Comparison of ENCODE assay signal across 26 cellular contexts in the genomic region with DNA sequence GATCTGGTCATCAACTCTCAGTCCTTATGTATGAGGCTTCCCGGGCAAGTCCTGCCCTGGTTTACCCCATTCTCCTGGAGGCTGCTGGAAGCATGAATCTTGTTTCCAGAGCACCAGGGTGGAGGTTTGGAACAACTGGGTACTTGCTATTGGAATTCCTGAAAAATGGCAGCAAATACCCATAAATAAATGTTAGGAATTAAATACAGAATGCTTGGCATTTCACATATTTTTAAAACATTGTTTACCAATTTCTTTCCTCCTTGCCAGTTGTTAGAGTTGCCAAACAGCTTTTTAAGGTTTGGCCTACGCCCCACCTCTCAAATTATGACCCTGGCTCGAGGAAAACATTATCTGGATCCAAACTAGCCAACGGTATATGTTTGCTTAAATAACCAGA.
DNase-seq lines count a peak whose midpoint lies in the region; ATAC-seq, FAIRE-seq and TF ChIP-seq lines count a peak whose summit lies in the region.
"Had no signal": no experiment of that assay in that cellular context is flagged by ENCODE, and none has a peak within 500 bp of the region (broad histone marks: within the 10 kb centered on the region; RNA-seq: fewer than 3 reads in every experiment).

No MANE protein-coding gene starts in this region.

- POLR2A ChIA-PET in endothelial cell of umbilical vein (lab: Charles Lee) = no interaction called here

- no peak for TF ChIP-seq POLR2A in endothelial cell of umbilical vein (IDR thresholded peaks at IDR 0.05; ENCODE audit: low read depth, low read length)

- FAIRE-seq in endothelial cell of umbilical vein (lab: Jason Lieb, UNC) = peak; percentile 4
- FAIRE-seq: A204.1, GM12878, GM12892, GM19239 had no signal

- no peak overlapping the region for H3K9ac ChIP-seq in endothelial cell of umbilical vein (replicated peaks; ENCODE audit: extremely low read depth, insufficient read depth, low read length)
- no peak overlapping the region for H3K9ac ChIP-seq in subcutaneous abdominal adipose tissue (ENCODE audit: low read length in 5 of 5)
- H3K9ac ChIP-seq: BLaER1 had no signal

- no peaks in the 10 kb centered on the region for H3K9me1 ChIP-seq in endothelial cell of umbilical vein (replicated peaks; ENCODE audit: control insufficient read depth, extremely low read depth, insufficient read depth, low read length)

- no peaks in the 10 kb centered on the region for H3K79me2 ChIP-seq in endothelial cell of umbilical vein (ENCODE audit: control insufficient read depth, insufficient read depth, low read length)

- H3K36me3 ChIP-seq in right atrium auricular region (no peaks in the 10 kb centered on the region), endothelial cell of umbilical vein (ENCODE audit: control insufficient read depth in 2 of 2, extremely low read depth in 1 of 2, insufficient read depth in 2 of 2, low read length in 2 of 2) (no peaks in the 10 kb centered on the region), subcutaneous abdominal adipose tissue (ENCODE audit: control insufficient read depth in 5 of 5, insufficient read depth in 5 of 5, low read length in 5 of 5) (no peaks in the 10 kb centered on the region)
- H3K36me3 ChIP-seq: BE2C, BLaER1 had no signal

- no peak overlapping the region for H3K4me3 ChIP-seq in right atrium auricular region
- no peak overlapping the region for H3K4me3 ChIP-seq in endothelial cell of umbilical vein (replicated peaks in 1 of 3; ENCODE audit: insufficient read depth in 1 of 3, low read depth in 1 of 3, low read length in 3 of 3)
- no peak overlapping the region for H3K4me3 ChIP-seq in subcutaneous abdominal adipose tissue (ENCODE audit: low read depth in 1 of 5, low read length in 5 of 5)
- H3K4me3 ChIP-seq: BLaER1, GM12878 had no signal

- no peak overlapping the region for H3K27ac ChIP-seq in right atrium auricular region
- H3K27ac ChIP-seq in endothelial cell of umbilical vein (ENCODE audit: insufficient read depth, low read depth, low read length) = no peak overlapping the region
- peak overlapping the region; percentile 24 for H3K27ac ChIP-seq in subcutaneous abdominal adipose tissue (ENCODE audit: low read depth, low read length)
- H3K27ac ChIP-seq: BLaER1 had no signal

- TF ChIP-seq CTCF in right atrium auricular region (IDR thresholded peaks at IDR 0.05) (no peak), endothelial cell of umbilical vein (IDR thresholded peaks at IDR 0.05; ENCODE audit: extremely low read depth in 1 of 2, insufficient read depth in 1 of 2, low read depth in 1 of 2, low read length in 2 of 2) (no peak), omental fat pad (IDR thresholded peaks at IDR 0.05) (no peak)

- no TSS peak for BruUV-seq in endothelial cell of umbilical vein (replicated peaks; lab: Mats Ljungman, UMichigan)

- peak; percentile 40 for DNase-seq in right atrium auricular region (ENCODE audit: low spot score)
- no peak for DNase-seq in Right ventricle myocardium inferior (ENCODE audit: missing footprints)
- DNase-seq in endothelial cell of umbilical vein (ENCODE audit: low read depth, low spot score) = no peak
- no peak for DNase-seq in omental fat pad (ENCODE audit: low spot score)
- DNase-seq: 8988T; ACHN; BE2C; C1 segment of cervical spinal cord; CD4-positive, alpha-beta memory T cell; CD4-positive, CD25-positive, alpha-beta regulatory T cell; CD8-positive, alpha-beta memory T cell; COR-L47; DMS 273 treated with DMSO at 0.1 percent for 48 hours; DMS153; DMS53; DMS79; DND-41; EL; GDM1 had no signal

- intact Hi-C loops in Right ventricle myocardium inferior (cut with DNase I) = no loop called here
- intact Hi-C loops in endothelial cell of umbilical vein (cut with micrococcal nuclease) = no loop called here

- peaks cover 0 to 5% of the 10 kb centered on the region in 2 donors for H3K9me3 ChIP-seq in right atrium auricular region
- no peaks in the 10 kb centered on the region for H3K9me3 ChIP-seq in endothelial cell of umbilical vein (replicated peaks; ENCODE audit: control insufficient read depth, insufficient read depth, low read length)
- no peaks in the 10 kb centered on the region for H3K9me3 ChIP-seq in subcutaneous abdominal adipose tissue (ENCODE audit: control insufficient read depth in 5 of 5, low read length in 5 of 5)
- H3K9me3 ChIP-seq: BE2C had no signal

- dilution Hi-C loops in endothelial cell of umbilical vein (cut with MboI; ENCODE audit: extremely low pct_ligation_motif_present, low sequenced_read_pairs) = no loop called here

- CTCF ChIA-PET in endothelial cell of umbilical vein (lab: Charles Lee) = interaction anchor here (1.2 to 1.9 kb wide), 3 partner anchors 19 to 151 kb away, joined by 4 to 7 read pairs (median 4); no protein-coding TSS in a partner anchor

- H3K27me3 ChIP-seq in right atrium auricular region (no peaks in the 10 kb centered on the region), endothelial cell of umbilical vein (ENCODE audit: control insufficient read depth in 2 of 2, insufficient read depth in 2 of 2, low read length in 2 of 2) (no peaks in the 10 kb centered on the region), subcutaneous abdominal adipose tissue (ENCODE audit: control insufficient read depth in 5 of 5, insufficient read depth in 4 of 5, low read length in 5 of 5) (no peaks in the 10 kb centered on the region)
- H3K27me3 ChIP-seq: BE2C, BLaER1 had no signal

- H3K4me2 ChIP-seq in endothelial cell of umbilical vein (ENCODE audit: insufficient read depth, low read length) = no peak overlapping the region
- H3K4me2 ChIP-seq: BLaER1 had no signal

- H3K4me1 ChIP-seq in right atrium auricular region (peaks cover 0 to 16% of the 10 kb centered on the region in 2 donors), endothelial cell of umbilical vein (ENCODE audit: control insufficient read depth, extremely low read depth, insufficient read depth, low read length) (peaks cover 7% of the 10 kb centered on the region), subcutaneous abdominal adipose tissue (ENCODE audit: control insufficient read depth in 5 of 5, insufficient read depth in 5 of 5, low read length in 5 of 5) (peaks cover 0 to 34% (median 17%) of the 10 kb centered on the region in 5 donors)
- H3K4me1 ChIP-seq: BE2C had no signal

- no peak for ATAC-seq in Right ventricle myocardium inferior
- ATAC-seq in omental fat pad (ENCODE audit: low FRiP score) = no peak
- no peak for ATAC-seq in GM21723 (IDR thresholded peaks at IDR 0.05; ENCODE audit: unreplicated experiment)
- ATAC-seq: GM12878 had no signal

- no peak overlapping the region for H2AFZ ChIP-seq in endothelial cell of umbilical vein (ENCODE audit: low read depth, low read length)

- H4K20me1 ChIP-seq in endothelial cell of umbilical vein (replicated peaks; ENCODE audit: control insufficient read depth, extremely low read depth, insufficient read depth, low read length) = no peaks in the 10 kb centered on the region
- H4K20me1 ChIP-seq: BLaER1 had no signal

TF ChIP-seq in endothelial cell of umbilical vein, 7 proteins besides CTCF, POLR2A, EP300 and RAD21:
- TF ChIP-seq MYC (IDR thresholded peaks at IDR 0.05; ENCODE audit: low read depth, low read length) (no peak), EZH2 (IDR thresholded peaks at IDR 0.05; ENCODE audit: borderline replicate concordance, low read depth, low read length, severe bottlenecking) (no peak), GATA2 (IDR thresholded peaks at IDR 0.05; ENCODE audit: insufficient read depth, insufficient read length, low read depth, low read length) (no peak), POLR2AphosphoS5 (IDR thresholded peaks at IDR 0.05; ENCODE audit: insufficient read depth, low read depth, low read length) (no peak), FOS (IDR thresholded peaks at IDR 0.05; ENCODE audit: borderline replicate concordance, insufficient read depth, low read length) (no peak), JUN (IDR thresholded peaks at IDR 0.05; ENCODE audit: borderline replicate concordance, insufficient read depth, insufficient read length, low read depth) (no peak)
- TF ChIP-seq, protein P1, sequence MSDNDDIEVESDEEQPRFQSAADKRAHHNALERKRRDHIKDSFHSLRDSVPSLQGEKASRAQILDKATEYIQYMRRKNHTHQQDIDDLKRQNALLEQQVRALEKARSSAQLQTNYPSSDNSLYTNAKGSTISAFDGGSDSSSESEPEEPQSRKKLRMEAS (IDR thresholded peaks at IDR 0.05; ENCODE audit: insufficient read depth, insufficient read length) = no peak
